ENCODE assay signal across 24 cellular contexts in the genomic region with DNA sequence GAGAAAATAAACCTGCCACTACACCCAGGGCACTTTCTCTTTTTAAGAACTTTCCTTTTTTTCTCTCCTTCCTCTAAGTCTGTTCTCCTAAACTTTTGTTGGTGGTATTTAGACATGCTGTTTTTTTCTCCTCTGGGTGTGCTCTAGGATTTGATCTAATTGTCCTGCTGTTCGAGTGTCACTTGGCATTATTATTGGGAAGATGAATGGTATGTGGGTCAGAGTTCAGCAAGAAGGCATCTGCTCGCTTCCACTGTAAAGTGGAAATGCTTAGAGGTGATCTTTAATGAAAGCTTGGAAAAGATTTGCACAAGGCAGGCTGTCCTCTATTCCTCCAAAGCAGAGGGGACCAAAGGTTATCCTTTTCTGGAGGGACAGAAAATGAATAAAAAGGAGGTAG. TPM values are rescaled to one million over a fixed set of nuclear protein-coding genes. Genes with fewer than 3 reads are reported as not detected.
DNase-seq lines count a peak whose midpoint lies in the region; ATAC-seq and TF ChIP-seq lines count a peak whose summit lies in the region.
"Had no signal": no experiment of that assay in that cellular context is flagged by ENCODE, and none has a peak within 500 bp of the region (broad histone marks: within the 10 kb centered on the region; RNA-seq: fewer than 3 reads in every experiment).

No MANE protein-coding gene starts in this region.

- peaks cover 22 to 37% of the 10 kb centered on the region in 2 donors for H3K27me3 Mint-ChIP-seq in natural killer cell (ENCODE audit: low read depth in 2 of 2)

- intact Hi-C loops in heart right ventricle (cut with DNase I): no loop called here
- intact Hi-C loops in natural killer cell (cut with micrococcal nuclease): no loop called here

- H3K27ac Mint-ChIP-seq in natural killer cell: no peak overlapping the region
- H3K27ac Mint-ChIP-seq: activated naive CD4-positive, alpha-beta T cell treated with anti-CD3 and anti-CD28 coated beads, Interleukin-2, amount 50 U/mL, for 24 hours; activated T-cell treated with anti-CD3 and anti-CD28 coated beads, Interleukin-2, amount 50 U/mL, for 72 hours had no signal

- peaks cover 2 to 4% of the 10 kb centered on the region in 2 donors for H3K9me3 Mint-ChIP-seq in natural killer cell
- H3K9me3 Mint-ChIP-seq: activated naive CD4-positive, alpha-beta T cell treated with anti-CD3 and anti-CD28 coated beads, Interleukin-2, amount 50 U/mL, for 24 hours; activated T-cell treated with anti-CD3 and anti-CD28 coated beads, Interleukin-2, amount 50 U/mL, for 72 hours had no signal

- TF ChIP-seq CTCF in heart right ventricle (IDR thresholded peaks at IDR 0.05) (no peak), natural killer cell (IDR thresholded peaks at IDR 0.05) (no peak)

- no peaks in the 10 kb centered on the region for H3K36me3 ChIP-seq in heart right ventricle
- H3K36me3 ChIP-seq: BE2C, heart left ventricle, lower lobe of right lung, ovary, sigmoid colon had no signal

- H3K36me3 Mint-ChIP-seq in natural killer cell: no peaks in the 10 kb centered on the region
- H3K36me3 Mint-ChIP-seq: activated naive CD4-positive, alpha-beta T cell treated with anti-CD3 and anti-CD28 coated beads, Interleukin-2, amount 50 U/mL, for 24 hours had no signal

- 27 to 33% methylated on average over 2 of the region's 2 CpGs for WGBS in heart right ventricle, 2 donors

- no peaks in the 10 kb centered on the region for H3K9me3 ChIP-seq in heart right ventricle
- H3K9me3 ChIP-seq: A549, BE2C, heart left ventricle, lower lobe of right lung, ovary, sigmoid colon, testis had no signal

- H3K4me1 ChIP-seq in heart right ventricle: peaks cover 0 to 20% (median 6%) of the 10 kb centered on the region in 9 donors
- H3K4me1 ChIP-seq: BE2C, lower lobe of right lung, testis had no signal

- H3K4me3 ChIP-seq in heart right ventricle: no peak overlapping the region
- H3K4me3 ChIP-seq: ovary had no signal

- no peak for ATAC-seq in heart right ventricle
- no peak for ATAC-seq in natural killer cell
- ATAC-seq: activated T-cell treated with anti-CD3 and anti-CD28 coated beads, Interleukin-2, amount 50 U/mL, for 72 hours; HCT116; heart left ventricle; lower lobe of right lung had no signal

- DNase-seq in NCI-H510A treated with DMSO at 0.1 percent for 48 hours (lab: John Stamatoyannopoulos, UW) (peak; percentile 61), NCI-H510A (lab: John Stamatoyannopoulos, UW) (no peak), NCI-H748 (lab: John Stamatoyannopoulos, UW; ENCODE audit: unreplicated experiment) (peak; percentile 74), globus pallidus (ENCODE audit: low spot score) (peak; percentile 17), retina (peak; percentile 74), heart right ventricle (no peak), DMS79 (lab: John Stamatoyannopoulos, UW) (no peak), natural killer cell (no peak)
- DNase-seq: activated CD4-positive, CD25-positive, alpha-beta regulatory T cell treated with anti-CD3 and anti-CD28 coated beads, Interleukin-2, amount 50 U/mL, for 72 hours; activated T-cell treated with anti-CD3 and anti-CD28 coated beads, Interleukin-2, amount 50 U/mL, for 72 hours; aorta; BE2C; effector memory CD4-positive, alpha-beta T cell; heart left ventricle; lower lobe of right lung; ovary; sigmoid colon; T-helper 9 cell; testis had no signal

- H3K4me1 Mint-ChIP-seq in natural killer cell: no peaks in the 10 kb centered on the region
- H3K4me1 Mint-ChIP-seq: activated naive CD4-positive, alpha-beta T cell treated with anti-CD3 and anti-CD28 coated beads, Interleukin-2, amount 50 U/mL, for 24 hours had no signal

- H3K27me3 ChIP-seq in heart right ventricle: peaks cover 0 to 88% (median 49%) of the 10 kb centered on the region in 7 donors
- H3K27me3 ChIP-seq: ovary, testis had no signal

- no peak overlapping the region for H3K27ac ChIP-seq in heart right ventricle
- H3K27ac ChIP-seq: A549, heart left ventricle, lower lobe of right lung, ovary, sigmoid colon, testis had no signal

- no peak overlapping the region for H3K4me3 Mint-ChIP-seq in natural killer cell
- H3K4me3 Mint-ChIP-seq: activated naive CD4-positive, alpha-beta T cell treated with anti-CD3 and anti-CD28 coated beads, Interleukin-2, amount 50 U/mL, for 24 hours had no signal

RNA-seq across cellular contexts. Expression of gene PLPPR1, which starts 1.3 kb away (rescaled TPM):
- total RNA-seq in heart right ventricle (not detected), natural killer cell (not detected)
- not detected for polyA plus RNA-seq in heart right ventricle
- total RNA-seq: activated T-cell treated with anti-CD3 and anti-CD28 coated beads, Interleukin-2, amount 50 U/mL, for 72 hours; aorta; Daoy; LHCN-M2 had no signal
- polyA plus RNA-seq: aorta, heart left ventricle had no signal

Comparison
In these comparisons a context has a peak if more than half of its experiments do, and no peak if none do; other contexts are left out.
1. DNase-seq: peak in NCI-H510A treated with DMSO at 0.1 percent for 48 hours (single experiment), NCI-H748 (single experiment), globus pallidus (single experiment) and retina (single experiment); none in NCI-H510A (single experiment), heart right ventricle (0 of 2), DMS79 (single experiment) and natural killer cell (single experiment).